ENCODE assay signal across 18 cellular contexts in the genomic region with DNA sequence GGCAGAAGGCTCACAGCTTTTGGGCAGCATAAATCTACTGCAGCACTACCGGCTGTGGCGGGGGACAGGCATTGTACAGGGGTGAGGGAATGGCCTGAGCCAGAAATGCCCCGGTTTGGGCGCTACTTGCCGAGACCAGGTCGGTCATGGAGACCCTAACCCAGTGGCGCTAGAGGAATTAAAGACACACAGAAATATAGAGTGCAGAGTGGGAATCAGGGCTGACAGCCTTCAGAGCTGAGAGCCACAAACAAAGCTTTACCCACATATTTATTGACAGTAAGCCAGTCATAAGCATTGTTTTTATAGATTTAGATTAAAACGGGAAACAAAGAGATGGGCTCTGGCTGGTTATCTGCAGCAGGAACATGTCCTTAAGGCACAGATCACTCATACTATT.
DNase-seq lines count a peak whose midpoint lies in the region; ATAC-seq and TF ChIP-seq lines count a peak whose summit lies in the region.
"Had no signal": no experiment of that assay in that cellular context is flagged by ENCODE, and none has a peak within 500 bp of the region (broad histone marks: within the 10 kb centered on the region; RNA-seq: fewer than 3 reads in every experiment).

No MANE protein-coding gene starts in this region.

- CTCF ChIA-PET in HEK293 (lab: Yijun Ruan, JAX): interaction anchor here (0.6 kb wide), 1 partner anchor 224 kb away, joined by 4 read pairs; no protein-coding TSS in a partner anchor

- H3K9ac ChIP-seq in BLaER1 treated with 17β-estradiol and CSF1 and Interleukin-3, amounts not matched to agents 10 nM and 100 nM: no peak overlapping the region
- no peak overlapping the region for H3K9ac ChIP-seq in endodermal cell (ENCODE audit: extremely low read depth, low read length, poor library complexity, severe bottlenecking)
- no peak overlapping the region for H3K9ac ChIP-seq in mesendoderm (ENCODE audit: low read length)

- no peak overlapping the region for H3K23ac ChIP-seq in mesendoderm (ENCODE audit: low read length)

- DNase-seq in endodermal cell: no peak
- peak; percentile 13 for DNase-seq in mesendoderm
- no peak for DNase-seq in HuH-7 (ENCODE audit: low spot score)
- no peak for DNase-seq in activated naive CD8-positive, alpha-beta T cell treated with anti-CD3 and anti-CD28 coated beads for 36 hours
- DNase-seq: CD4-positive, alpha-beta T cell; CD8-positive, alpha-beta memory T cell; DMS 273 treated with DMSO at 0.1 percent for 48 hours; DMS79; GF-D8; H9; HFFc6 had no signal

- TF ChIP-seq CTCF in HEK293 (tag by site-specific recombination; IDR thresholded peaks at IDR 0.05): no peak
- TF ChIP-seq CTCF in endodermal cell (conservative IDR thresholded peaks at IDR 0.05): no peak

- POLR2A ChIA-PET in HEK293 (lab: Yijun Ruan, JAX): no interaction called here

- H3K4me1 Mint-ChIP-seq in endodermal cell: peaks cover 8% of the 10 kb centered on the region
- H3K4me1 Mint-ChIP-seq in activated naive CD8-positive, alpha-beta T cell treated with anti-CD3 and anti-CD28 coated beads for 36 hours: no peaks in the 10 kb centered on the region
- H3K4me1 Mint-ChIP-seq: CD14-positive monocyte had no signal

- no peak overlapping the region for H3K27ac ChIP-seq in BLaER1 treated with 17β-estradiol and CSF1 and Interleukin-3, amounts not matched to agents 10 nM and 100 nM
- no peak overlapping the region for H3K27ac ChIP-seq in HEK293 (ENCODE audit: extremely low read depth, low read depth, low read length)
- no peak overlapping the region for H3K27ac ChIP-seq in endodermal cell (ENCODE audit: low read depth, low read length)
- H3K27ac ChIP-seq in mesendoderm (ENCODE audit: low read depth, low read length): no peak overlapping the region

- no peaks in the 10 kb centered on the region for H4K20me1 ChIP-seq in BLaER1 treated with 17β-estradiol and CSF1 and Interleukin-3, amounts not matched to agents 10 nM and 100 nM

- no peak overlapping the region for H2BK15ac ChIP-seq in mesendoderm (replicated peaks; ENCODE audit: low read depth)

- no peaks in the 10 kb centered on the region for H3K27me3 Mint-ChIP-seq in endodermal cell (ENCODE audit: insufficient read depth)
- no peaks in the 10 kb centered on the region for H3K27me3 Mint-ChIP-seq in activated naive CD8-positive, alpha-beta T cell treated with anti-CD3 and anti-CD28 coated beads for 36 hours
- H3K27me3 Mint-ChIP-seq: CD4-positive, alpha-beta T cell; CD8-positive, alpha-beta memory T cell had no signal

- no peak overlapping the region for H3K27ac Mint-ChIP-seq in endodermal cell
- H3K27ac Mint-ChIP-seq in activated naive CD8-positive, alpha-beta T cell treated with anti-CD3 and anti-CD28 coated beads for 36 hours: no peak overlapping the region
- H3K27ac Mint-ChIP-seq: CD4-positive, alpha-beta T cell; CD8-positive, alpha-beta memory T cell; GM23338; H9; HFFc6 had no signal

- H3K4me2 ChIP-seq in BLaER1 treated with 17β-estradiol and CSF1 and Interleukin-3, amounts not matched to agents 10 nM and 100 nM: no peak overlapping the region
- no peak overlapping the region for H3K4me2 ChIP-seq in mesendoderm (ENCODE audit: low read length)
- H3K4me2 ChIP-seq: GM23338 had no signal

- H2AK5ac ChIP-seq in mesendoderm (ENCODE audit: low read length): no peak overlapping the region

- H3K79me1 ChIP-seq in mesendoderm (ENCODE audit: low read length): peaks cover 5% of the 10 kb centered on the region

- peaks cover 89% of the 10 kb centered on the region for H3K36me3 Mint-ChIP-seq in endodermal cell (ENCODE audit: low read depth)
- H3K36me3 Mint-ChIP-seq in activated naive CD8-positive, alpha-beta T cell treated with anti-CD3 and anti-CD28 coated beads for 36 hours: peaks cover 86% of the 10 kb centered on the region

- H4K8ac ChIP-seq in mesendoderm (ENCODE audit: low read depth, low read length): no peak overlapping the region

- no peak overlapping the region for H2BK5ac ChIP-seq in mesendoderm (ENCODE audit: low read length)

- peaks cover 5% of the 10 kb centered on the region for H3K79me2 ChIP-seq in mesendoderm (ENCODE audit: control insufficient read depth, insufficient read depth, low read length)

- H3K4me1 ChIP-seq in BLaER1 treated with 17β-estradiol and CSF1 and Interleukin-3, amounts not matched to agents 10 nM and 100 nM: peaks cover 0 to 6% (median 5%) of the 10 kb centered on the region in 10 experiments; a peak in 15 of 20 replicates
- H3K4me1 ChIP-seq in HEK293 (ENCODE audit: control insufficient read depth, insufficient read depth, low read length) (no peaks in the 10 kb centered on the region), endodermal cell (ENCODE audit: control insufficient read depth, insufficient read depth, low read length) (no peaks in the 10 kb centered on the region), mesendoderm (ENCODE audit: control insufficient read depth, low read depth, low read length) (no peaks in the 10 kb centered on the region)

- peaks cover 88% of the 10 kb centered on the region for H3K9me3 Mint-ChIP-seq in endodermal cell
- peaks cover 66% of the 10 kb centered on the region for H3K9me3 Mint-ChIP-seq in activated naive CD8-positive, alpha-beta T cell treated with anti-CD3 and anti-CD28 coated beads for 36 hours

- H3K4me3 Mint-ChIP-seq in endodermal cell: no peak overlapping the region
- H3K4me3 Mint-ChIP-seq in activated naive CD8-positive, alpha-beta T cell treated with anti-CD3 and anti-CD28 coated beads for 36 hours: no peak overlapping the region
- H3K4me3 Mint-ChIP-seq: CD14-positive monocyte; CD4-positive, alpha-beta T cell; CD8-positive, alpha-beta memory T cell; GM23338; H9; HFFc6 had no signal

- peak overlapping the region in 6 of 10 experiments; percentile 15 to 37 (median 22); a peak in 6 of 20 replicates for H3K4me3 ChIP-seq in BLaER1 treated with 17β-estradiol and CSF1 and Interleukin-3, amounts not matched to agents 10 nM and 100 nM
- H3K4me3 ChIP-seq in HEK293 (ENCODE audit: low read depth, low read length) (no peak overlapping the region), endodermal cell (ENCODE audit: low read length) (peak overlapping the region; percentile 50), mesendoderm (ENCODE audit: low read length) (no peak overlapping the region)
- H3K4me3 ChIP-seq: GM23338 had no signal

- ATAC-seq in HG03039 (IDR thresholded peaks at IDR 0.05; ENCODE audit: unreplicated experiment): no peak
- ATAC-seq in activated CD4-positive, CD25-positive, alpha-beta regulatory T cell treated with anti-CD3 and anti-CD28 coated beads, Interleukin-2, amount 50 U/mL, for 24 hours: no peak
- ATAC-seq: GM23338, HCT116 had no signal

- 95 to 100% methylated on average over 6 to 8 of the region's 8 CpGs for WGBS in endodermal cell (ENCODE audit: insufficient coverage in 1 of 2, insufficient read length in 1 of 2), 2 experiments
- WGBS in mesendoderm (ENCODE audit: extremely low coverage, insufficient coverage, low lambda C conversion rate): no CpG with 5 or more reads among the region's 8 CpGs

- H3K56ac ChIP-seq in mesendoderm (ENCODE audit: low read length): no peak overlapping the region

- no peak overlapping the region for H4K5ac ChIP-seq in mesendoderm (ENCODE audit: low read length)

- H3K27me3 ChIP-seq in BLaER1 treated with 17β-estradiol and CSF1 and Interleukin-3, amounts not matched to agents 10 nM and 100 nM: no peaks in the 10 kb centered on the region
- H3K27me3 ChIP-seq in endodermal cell (ENCODE audit: control insufficient read depth, insufficient read depth, low read length, poor library complexity, severe bottlenecking) (no peaks in the 10 kb centered on the region), mesendoderm (ENCODE audit: insufficient read depth, low read length, poor library complexity) (no peaks in the 10 kb centered on the region)

- peaks cover 92 to 100% (median 93%) of the 10 kb centered on the region in 11 experiments for H3K9me3 ChIP-seq in BLaER1 treated with 17β-estradiol and CSF1 and Interleukin-3, amounts not matched to agents 10 nM and 100 nM (replicated peaks in 1 of 11)
- H3K9me3 ChIP-seq in HEK293 (ENCODE audit: control insufficient read depth, insufficient read depth, low read depth, low read length): no peaks in the 10 kb centered on the region
- H3K9me3 ChIP-seq in endodermal cell (ENCODE audit: control insufficient read depth, low read length): peaks cover 98% of the 10 kb centered on the region

- H3K18ac ChIP-seq in mesendoderm (ENCODE audit: low read length): no peak overlapping the region

- no peak overlapping the region for H3K4ac ChIP-seq in mesendoderm (ENCODE audit: low read depth, low read length)

- peaks cover 53 to 96% (median 77%) of the 10 kb centered on the region in 11 experiments for H3K36me3 ChIP-seq in BLaER1 treated with 17β-estradiol and CSF1 and Interleukin-3, amounts not matched to agents 10 nM and 100 nM
- H3K36me3 ChIP-seq in HEK293 (ENCODE audit: control insufficient read depth in 2 of 2, insufficient read depth in 1 of 2, low read length in 2 of 2): no peaks in the 10 kb centered on the region
- peaks cover 37% of the 10 kb centered on the region for H3K36me3 ChIP-seq in endodermal cell (ENCODE audit: control insufficient read depth, insufficient read depth, low read length)
- no peaks in the 10 kb centered on the region for H3K36me3 ChIP-seq in mesendoderm (ENCODE audit: control insufficient read depth, insufficient read depth, low read length)

- no peak overlapping the region for H2BK120ac ChIP-seq in mesendoderm (ENCODE audit: low read depth, low read length)

TF ChIP-seq in HEK293, 187 proteins besides CTCF, POLR2A, EP300 and RAD21:
- TF ChIP-seq SETDB1 (IDR thresholded peaks at IDR 0.05; ENCODE audit: insufficient read length, low read length) (peak; percentile 81), ZNF121 (tag by site-specific recombination; IDR thresholded peaks at IDR 0.05) (no peak), ZNF626 (tag by site-specific recombination; IDR thresholded peaks at IDR 0.05) (0 out of 2 replicates have a peak, but pooled peaks have one; percentile 31), ZFP69B (tag by site-specific recombination; IDR thresholded peaks at IDR 0.05) (no peak)

Comparison
In these comparisons a context has a peak if more than half of its experiments do, and no peak if none do; other contexts are left out.
1. H3K4me3 ChIP-seq: peak in BLaER1 treated with 17β-estradiol and CSF1 and Interleukin-3, amounts not matched to agents 10 nM and 100 nM (6 of 10) and endodermal cell (single experiment); none in HEK293 (single experiment) and mesendoderm (single experiment).